ENCODE assay signal across 26 cellular contexts in the genomic region with DNA sequence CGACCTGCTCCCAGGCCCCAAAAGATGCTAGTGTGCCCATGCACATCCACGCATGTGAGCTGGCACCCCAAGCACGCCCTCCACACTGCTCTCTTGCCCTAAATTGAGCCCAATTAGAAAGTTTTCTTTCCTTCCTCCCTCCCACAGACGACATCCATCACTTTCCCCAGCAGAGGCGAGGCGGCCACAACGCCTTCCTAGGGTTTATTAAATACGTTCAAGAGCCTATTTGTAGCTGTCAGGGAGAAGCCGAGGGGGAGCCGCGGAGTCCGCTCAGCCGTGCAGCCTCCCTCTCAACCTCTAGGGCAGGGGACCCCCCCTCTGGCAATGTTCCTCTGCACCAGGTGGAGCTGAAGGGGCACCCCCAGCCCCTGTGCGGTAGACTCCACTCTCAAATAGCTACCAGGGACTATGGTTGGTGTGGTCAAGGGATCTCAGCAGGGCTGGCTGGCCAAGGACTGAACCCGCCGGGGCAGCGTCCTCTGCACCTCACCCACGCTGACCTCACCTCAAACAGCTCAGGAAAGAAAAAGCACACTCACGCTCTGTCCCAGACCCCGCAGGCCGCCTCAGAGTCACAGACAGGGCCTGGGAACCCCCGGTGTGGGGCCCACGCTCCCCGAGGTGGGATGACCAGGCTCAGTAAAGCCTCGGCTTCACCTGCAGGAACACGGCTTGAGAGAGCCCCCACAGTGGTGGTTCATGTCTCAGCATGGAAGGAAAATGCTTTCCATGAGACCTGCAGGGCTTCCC.
"Had no signal": no experiment of that assay in that cellular context is flagged by ENCODE, and none has a peak within 500 bp of the region (broad histone marks: within the 10 kb centered on the region; RNA-seq: fewer than 3 reads in every experiment).

No MANE protein-coding gene starts in this region.

- H3K9me3 ChIP-seq: MG63 had no signal

- H3K27ac ChIP-seq: brain microvascular endothelial cell, cardiac muscle cell, SK-N-MC, VCaP had no signal

- H3K4me3 Mint-ChIP-seq: activated CD8-positive, alpha-beta T cell treated with anti-CD3 and anti-CD28 coated beads, Interleukin-2, amount 10 ng/mL, durations not matched to agents 7 days and 5 days; activated naive CD8-positive, alpha-beta T cell; activated T-cell treated with anti-CD3 and anti-CD28 coated beads, Interleukin-2, amount 50 U/mL, for 24 hours; activated T-helper 1 cell treated with anti-CD3 and anti-CD28 coated beads, Interleukin-12 subunit alpha, Interleukin-12 subunit beta, Interleukin-2, Interleukin-4 antibody, amounts not matched to agents 30 ng/mL and 10 ng/mL and 1 ng/mL, durations not matched to agents 14 hours and 24 hours and 36 hours had no signal

- DNase-seq: activated CD4-positive, alpha-beta T cell treated with anti-CD3 and anti-CD28 coated beads for 4 hours; activated CD8-positive, alpha-beta memory T cell treated with anti-CD3 and anti-CD28 coated beads, Interleukin-2, amount 50 U/mL, for 48 hours; activated CD8-positive, alpha-beta T cell treated with anti-CD3 and anti-CD28 coated beads, Interleukin-2, amount 10 ng/mL, durations not matched to agents 7 days and 5 days; activated effector memory CD4-positive, alpha-beta T cell treated with Interleukin-2 at 50 U/mL for 16 hours; activated naive CD4-positive, alpha-beta T cell; activated T-cell treated with anti-CD3 and anti-CD28 coated beads, Interleukin-2, amount 50 U/mL, for 24 hours; brain microvascular endothelial cell; MG63; MV-4-11; NCI-H1092 treated with DMSO at 0.1 percent for 48 hours; NCI-H1417 treated with DMSO at 0.1 percent for 48 hours; NCI-H1694; NCI-H2029; NCI-H2107; NCI-H510A treated with DMSO at 0.1 percent for 48 hours; NCI-H69; NK-92 treated with Interleukin-12 subunit alpha and Interleukin-12 subunit beta, amount 100 ng/mL, for 24 hours; OCI-M1; RPMI8226; T-helper 1 cell had no signal

- H3K36me3 ChIP-seq: brain microvascular endothelial cell, cardiac muscle cell, MG63 had no signal

- H3K27me3 ChIP-seq: brain microvascular endothelial cell, cardiac muscle cell had no signal

- H3K9me3 Mint-ChIP-seq: activated T-cell treated with anti-CD3 and anti-CD28 coated beads, Interleukin-2, amount 50 U/mL, for 24 hours; activated T-helper 1 cell treated with anti-CD3 and anti-CD28 coated beads, Interleukin-12 subunit alpha, Interleukin-12 subunit beta, Interleukin-2, Interleukin-4 antibody, amounts not matched to agents 30 ng/mL and 10 ng/mL and 1 ng/mL, durations not matched to agents 14 hours and 24 hours and 36 hours had no signal

- ATAC-seq: activated CD8-positive, alpha-beta T cell treated with anti-CD3 and anti-CD28 coated beads, Interleukin-2, amount 10 ng/mL, durations not matched to agents 7 days and 5 days; Panc1 had no signal

- H3K27ac Mint-ChIP-seq: activated CD8-positive, alpha-beta T cell treated with anti-CD3 and anti-CD28 coated beads, Interleukin-2, amount 10 ng/mL, durations not matched to agents 7 days and 5 days; activated naive CD8-positive, alpha-beta T cell; activated T-cell treated with anti-CD3 and anti-CD28 coated beads, Interleukin-2, amount 50 U/mL, for 24 hours; activated T-helper 1 cell treated with anti-CD3 and anti-CD28 coated beads, Interleukin-12 subunit alpha, Interleukin-12 subunit beta, Interleukin-2, Interleukin-4 antibody, amounts not matched to agents 30 ng/mL and 10 ng/mL and 1 ng/mL, durations not matched to agents 14 hours and 24 hours and 36 hours had no signal

- H3K36me3 Mint-ChIP-seq: activated naive CD8-positive, alpha-beta T cell had no signal

- H3K4me3 ChIP-seq: cardiac muscle cell, MG63, SK-N-MC had no signal
